26 cellular contexts compared by ENCODE assay signal in the genomic region with DNA sequence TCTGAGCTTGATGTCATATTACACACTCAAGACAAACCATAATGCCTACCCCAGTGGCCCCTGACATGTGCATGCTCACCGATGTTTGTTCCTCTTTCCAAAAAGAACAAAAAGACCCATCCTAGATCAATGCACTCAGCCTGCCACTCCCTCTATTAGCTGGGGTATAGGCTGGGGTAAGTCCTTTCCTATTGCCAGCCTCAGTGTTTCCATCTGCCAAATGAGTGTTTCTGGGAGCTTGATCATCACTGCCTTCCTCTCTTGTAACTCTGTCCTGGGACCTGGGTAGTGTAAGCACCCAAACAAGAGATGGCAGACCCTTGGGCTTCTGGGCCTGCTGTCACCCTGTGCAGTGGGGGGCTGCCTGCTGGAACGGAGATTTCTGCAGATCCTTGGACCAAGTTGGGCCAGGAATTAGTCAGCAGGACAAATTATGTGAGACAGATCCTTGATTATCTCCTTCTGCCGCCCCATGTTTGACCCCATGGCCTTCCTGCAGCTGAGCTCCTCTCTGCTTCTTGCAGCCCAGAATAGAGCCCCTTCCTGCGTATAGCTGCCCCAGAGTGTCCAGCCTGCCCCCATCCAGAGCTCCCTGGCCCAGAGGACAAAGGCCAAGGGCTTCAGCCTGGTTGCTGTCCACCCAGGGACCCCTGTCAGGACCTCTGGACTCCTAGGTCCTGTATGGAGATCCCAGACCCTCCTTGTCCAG.
DNase-seq lines count a peak whose midpoint lies in the region; ATAC-seq lines count a peak whose summit lies in the region.
"Had no signal": no experiment of that assay in that cellular context is flagged by ENCODE, and none has a peak within 500 bp of the region (broad histone marks: within the 10 kb centered on the region; RNA-seq: fewer than 3 reads in every experiment).

No MANE protein-coding gene starts in this region.

- H3K27me3 Mint-ChIP-seq in activated T-cell treated with anti-CD3 and anti-CD28 coated beads, Interleukin-2, amount 50 U/mL, for 24 hours = peaks cover 8% of the 10 kb centered on the region
- H3K27me3 Mint-ChIP-seq: CD4-positive, alpha-beta T cell had no signal

- peak; percentile 3 for DNase-seq in activated T-cell treated with anti-CD3 and anti-CD28 coated beads, Interleukin-2, amount 50 U/mL, for 24 hours
- DNase-seq in activated T-cell treated with anti-CD3 and anti-CD28 coated beads for 4 hours (no peak), islet precursor cell (peak; percentile 33), NCI-H1436 treated with DMSO at 0.1 percent for 48 hours (lab: John Stamatoyannopoulos, UW) (no peak)
- DNase-seq in activated CD8-positive, alpha-beta memory T cell treated with anti-CD3 and anti-CD28 coated beads for 24 hours = peak; percentile 44
- no peak for DNase-seq in stimulated activated effector memory CD8-positive, alpha-beta T cell treated with anti-CD3 and anti-CD28 coated beads, Interleukin-12 subunit alpha, Interleukin-12 subunit beta, amount 100 ng/mL, for 72 hours (ENCODE audit: low spot score in 2 of 2)
- DNase-seq in stimulated activated naive CD8-positive, alpha-beta T cell treated with anti-CD3 and anti-CD28 coated beads, Interleukin-15, Interleukin-2, amounts not matched to agents 100 U/mL and 50 U/mL, for 24 hours = no peak
- DNase-seq: activated naive CD4-positive, alpha-beta T cell; amygdala; CD4-positive, alpha-beta T cell; effector CD8-positive, alpha-beta T cell; erythroblast; GM23248; kidney glomerular epithelial cell; lower lobe of right lung; NCI-H1092 treated with DMSO at 0.1 percent for 48 hours; NCI-H187 treated with DMSO at 0.1 percent for 48 hours; NCI-H524 treated with DMSO at 0.1 percent for 48 hours; nephron progenitor cell; right cardiac atrium; SHP77; stimulated activated CD4-positive, alpha-beta T cell treated with anti-CD3 and anti-CD28 coated beads, Interleukin-4, amount 100 ng/mL, for 4 hours; stimulated activated naive CD4-positive, alpha-beta T cell had no signal

- H3K27ac Mint-ChIP-seq in activated T-cell treated with anti-CD3 and anti-CD28 coated beads, Interleukin-2, amount 50 U/mL, for 24 hours = no peak overlapping the region
- H3K27ac Mint-ChIP-seq in stimulated activated effector memory CD8-positive, alpha-beta T cell treated with anti-CD3 and anti-CD28 coated beads, Interleukin-12 subunit alpha, Interleukin-12 subunit beta, amount 100 ng/mL, for 72 hours = peak overlapping the region; percentile 32
- H3K27ac Mint-ChIP-seq: CD4-positive, alpha-beta T cell; nephron progenitor cell had no signal

- peaks cover 4% of the 10 kb centered on the region for H3K9me3 Mint-ChIP-seq in activated T-cell treated with anti-CD3 and anti-CD28 coated beads, Interleukin-2, amount 50 U/mL, for 24 hours
- peaks cover 4% of the 10 kb centered on the region for H3K9me3 Mint-ChIP-seq in stimulated activated effector memory CD8-positive, alpha-beta T cell treated with anti-CD3 and anti-CD28 coated beads, Interleukin-12 subunit alpha, Interleukin-12 subunit beta, amount 100 ng/mL, for 72 hours

- no peaks in the 10 kb centered on the region for H3K4me1 Mint-ChIP-seq in activated T-cell treated with anti-CD3 and anti-CD28 coated beads, Interleukin-2, amount 50 U/mL, for 24 hours (ENCODE audit: low read depth)
- H3K4me1 Mint-ChIP-seq in stimulated activated effector memory CD8-positive, alpha-beta T cell treated with anti-CD3 and anti-CD28 coated beads, Interleukin-12 subunit alpha, Interleukin-12 subunit beta, amount 100 ng/mL, for 72 hours = no peaks in the 10 kb centered on the region

- ATAC-seq in stimulated activated effector memory CD8-positive, alpha-beta T cell treated with anti-CD3 and anti-CD28 coated beads, Interleukin-12 subunit alpha, Interleukin-12 subunit beta, amount 100 ng/mL, for 72 hours = no peak
- ATAC-seq in stimulated activated naive CD8-positive, alpha-beta T cell treated with anti-CD3 and anti-CD28 coated beads, Interleukin-15, Interleukin-2, amounts not matched to agents 100 U/mL and 50 U/mL, for 24 hours = no peak
- no peak for ATAC-seq in HG02571 (IDR thresholded peaks at IDR 0.05; ENCODE audit: unreplicated experiment)
- ATAC-seq: lower lobe of right lung, mucosa of descending colon, pancreas, right cardiac atrium had no signal

- no peak overlapping the region for H3K4me3 Mint-ChIP-seq in activated T-cell treated with anti-CD3 and anti-CD28 coated beads, Interleukin-2, amount 50 U/mL, for 24 hours
- no peak overlapping the region for H3K4me3 Mint-ChIP-seq in stimulated activated effector memory CD8-positive, alpha-beta T cell treated with anti-CD3 and anti-CD28 coated beads, Interleukin-12 subunit alpha, Interleukin-12 subunit beta, amount 100 ng/mL, for 72 hours
- H3K4me3 Mint-ChIP-seq: CD4-positive, alpha-beta T cell; nephron progenitor cell had no signal

- no peaks in the 10 kb centered on the region for H3K36me3 Mint-ChIP-seq in activated T-cell treated with anti-CD3 and anti-CD28 coated beads, Interleukin-2, amount 50 U/mL, for 24 hours (ENCODE audit: low read depth)
- no peaks in the 10 kb centered on the region for H3K36me3 Mint-ChIP-seq in stimulated activated effector memory CD8-positive, alpha-beta T cell treated with anti-CD3 and anti-CD28 coated beads, Interleukin-12 subunit alpha, Interleukin-12 subunit beta, amount 100 ng/mL, for 72 hours

Comparison
In these comparisons a context has a peak if more than half of its experiments do, and no peak if none do; other contexts are left out.
1. DNase-seq: peak in activated T-cell treated with anti-CD3 and anti-CD28 coated beads, Interleukin-2, amount 50 U/mL, for 24 hours (single experiment), activated CD8-positive, alpha-beta memory T cell treated with anti-CD3 and anti-CD28 coated beads for 24 hours (single experiment) and islet precursor cell (single experiment); none in activated T-cell treated with anti-CD3 and anti-CD28 coated beads for 4 hours (single experiment), stimulated activated effector memory CD8-positive, alpha-beta T cell treated with anti-CD3 and anti-CD28 coated beads, Interleukin-12 subunit alpha, Interleukin-12 subunit beta, amount 100 ng/mL, for 72 hours (0 of 2), stimulated activated naive CD8-positive, alpha-beta T cell treated with anti-CD3 and anti-CD28 coated beads, Interleukin-15, Interleukin-2, amounts not matched to agents 100 U/mL and 50 U/mL, for 24 hours (single experiment) and NCI-H1436 treated with DMSO at 0.1 percent for 48 hours (single experiment).